In genomic region chr2:6074303-6074702, GRCh38 we compare ENCODE assay signal across 19 cellular contexts.
A peak's percentile ranks its signal among the peaks of the same experiment; 100 is the strongest.
DNase-seq lines count a peak whose midpoint lies in the region; ATAC-seq and TF ChIP-seq lines count a peak whose summit lies in the region.
"Had no signal": no experiment of that assay in that cellular context is flagged by ENCODE, and none has a peak within 500 bp of the region (broad histone marks: within the 10 kb centered on the region; RNA-seq: fewer than 3 reads in every experiment).

No MANE protein-coding gene starts in this region.

- no peak overlapping the region for H3K56ac ChIP-seq in IMR-90 (ENCODE audit: extremely low read depth, insufficient read depth, low read length)

- dilution Hi-C loops in IMR-90 (cut with HindIII; ENCODE audit: low sequenced_read_pairs, unreplicated experiment) = no loop called here

- H2BK120ac ChIP-seq in IMR-90 (ENCODE audit: low read depth, low read length) = 0 out of 2 replicates have a peak overlapping the region, but pooled peaks have one; percentile 44

- H3K79me1 ChIP-seq in IMR-90 (ENCODE audit: low read depth in 1 of 2, low read length in 2 of 2) = no peaks in the 10 kb centered on the region

- peaks cover 56% of the 10 kb centered on the region for H3K9me3 Mint-ChIP-seq in GM23338
- peaks cover 4% of the 10 kb centered on the region for H3K9me3 Mint-ChIP-seq in glutamatergic neuron (ENCODE audit: unreplicated experiment)
- H3K9me3 Mint-ChIP-seq: activated CD4-positive, alpha-beta T cell treated with anti-CD3 and anti-CD28 coated beads, Interleukin-2, amount 10 ng/mL, durations not matched to agents 24 days and 14 days; activated T-cell treated with anti-CD3 and anti-CD28 coated beads, Interleukin-2, amount 50 U/mL, for 72 hours; stimulated activated memory B cell treated with anti-CD40 and anti-IgM and Interleukin-4, amounts not matched to agents 10 μg/mL and 1 μg/mL and 100 μg/mL, for 72 hours had no signal

- 0 out of 2 replicates have a peak overlapping the region, but pooled peaks have one; percentile 4 for H3K4ac ChIP-seq in IMR-90 (ENCODE audit: low read depth, low read length)

- H3K9ac ChIP-seq in IMR-90 (ENCODE audit: low read depth, low read length) = no peak overlapping the region

- no TSS peak for BruUV-seq in IMR-90 (replicated peaks; lab: Mats Ljungman, UMichigan)
- no TSS peak for BruUV-seq in PC-9 (replicated peaks; lab: Mats Ljungman, UMichigan)

- peak overlapping the region; percentile 83 for H3K18ac ChIP-seq in IMR-90 (ENCODE audit: low read depth, low read length)

- H3K36me3 ChIP-seq in GM23338 (ENCODE audit: insufficient read depth) (no peaks in the 10 kb centered on the region), IMR-90 (ENCODE audit: control insufficient read depth, insufficient read depth, low read length) (no peaks in the 10 kb centered on the region), osteoblast (ENCODE audit: insufficient read depth, low read length) (no peaks in the 10 kb centered on the region), PC-9 (ENCODE audit: low read depth) (no peaks in the 10 kb centered on the region)
- H3K36me3 ChIP-seq: esophagus muscularis mucosa, gastrocnemius medialis, pancreas had no signal

- WGBS in IMR-90 (ENCODE audit: extremely low coverage in 2 of 2, insufficient read length in 1 of 2), 2 experiments = no CpG with 5 or more reads among the region's 9 CpGs

- H3K36me3 Mint-ChIP-seq in GM23338 (ENCODE audit: low read depth) (no peaks in the 10 kb centered on the region), glutamatergic neuron (ENCODE audit: unreplicated experiment) (no peaks in the 10 kb centered on the region)
- H3K36me3 Mint-ChIP-seq: CD4-positive, CD25-positive, alpha-beta regulatory T cell; stimulated activated memory B cell treated with anti-CD40 and anti-IgM and Interleukin-4, amounts not matched to agents 10 μg/mL and 1 μg/mL and 100 μg/mL, for 72 hours had no signal

- H2BK15ac ChIP-seq in IMR-90 (ENCODE audit: low read depth, low read length) = no peak overlapping the region

- H2AK9ac ChIP-seq in IMR-90 (replicated peaks; ENCODE audit: low read depth, low read length, poor library complexity) = no peak overlapping the region

- 0 out of 2 replicates have a peak overlapping the region, but pooled peaks have one; percentile 48 for H3K4me2 ChIP-seq in GM23338
- peak overlapping the region; percentile 49 for H3K4me2 ChIP-seq in IMR-90 (ENCODE audit: low read depth, low read length)
- no peak overlapping the region for H3K4me2 ChIP-seq in osteoblast (ENCODE audit: insufficient read depth, low read length)
- no peak overlapping the region for H3K4me2 ChIP-seq in PC-9

- no peak overlapping the region for H2BK5ac ChIP-seq in IMR-90 (ENCODE audit: low read depth, low read length, poor library complexity, severe bottlenecking)

- no peaks in the 10 kb centered on the region for H3K9me1 ChIP-seq in IMR-90 (ENCODE audit: insufficient read depth, low read length)

- H3K4me1 Mint-ChIP-seq in GM23338 (peaks cover 32% of the 10 kb centered on the region), glutamatergic neuron (ENCODE audit: low read depth, unreplicated experiment) (peaks cover 52% of the 10 kb centered on the region)
- H3K4me1 Mint-ChIP-seq: activated CD4-positive, alpha-beta T cell treated with anti-CD3 and anti-CD28 coated beads, Interleukin-2, amount 10 ng/mL, durations not matched to agents 24 days and 14 days; CD4-positive, CD25-positive, alpha-beta regulatory T cell; stimulated activated memory B cell treated with anti-CD40 and anti-IgM and Interleukin-4, amounts not matched to agents 10 μg/mL and 1 μg/mL and 100 μg/mL, for 72 hours had no signal

- H3K27ac Mint-ChIP-seq in GM23338 (0 out of 2 replicates have a peak overlapping the region, but pooled peaks have one; percentile 31), glutamatergic neuron (ENCODE audit: unreplicated experiment) (peak overlapping the region; percentile 78)
- H3K27ac Mint-ChIP-seq: activated CD4-positive, alpha-beta T cell treated with anti-CD3 and anti-CD28 coated beads, Interleukin-2, amount 10 ng/mL, durations not matched to agents 24 days and 14 days; activated T-cell treated with anti-CD3 and anti-CD28 coated beads, Interleukin-2, amount 50 U/mL, for 72 hours; CD4-positive, CD25-positive, alpha-beta regulatory T cell; stimulated activated memory B cell treated with anti-CD40 and anti-IgM and Interleukin-4, amounts not matched to agents 10 μg/mL and 1 μg/mL and 100 μg/mL, for 72 hours had no signal

- peak overlapping the region; percentile 13 to 15; a peak in 1 of 4 replicates for H4K8ac ChIP-seq in IMR-90 (ENCODE audit: low read depth in 2 of 2, low read length in 2 of 2)

- no peaks in the 10 kb centered on the region for H3K9me3 ChIP-seq in IMR-90 (ENCODE audit: control insufficient read depth, insufficient read depth, low read length)
- H3K9me3 ChIP-seq in osteoblast (ENCODE audit: low read depth, low read length) = no peaks in the 10 kb centered on the region
- no peaks in the 10 kb centered on the region for H3K9me3 ChIP-seq in PC-9 (ENCODE audit: insufficient read depth, low read depth)
- H3K9me3 ChIP-seq: esophagus muscularis mucosa, gastrocnemius medialis, pancreas had no signal

- TF ChIP-seq CTCF in GM23338 (conservative IDR thresholded peaks at IDR 0.05; ENCODE audit: low read depth in 2 of 2) = no peak
- no peak for TF ChIP-seq CTCF in IMR-90 (conservative IDR thresholded peaks at IDR 0.05; ENCODE audit: low read depth, low read length)
- no peak for TF ChIP-seq CTCF in glutamatergic neuron (IDR thresholded peaks at IDR 0.05; ENCODE audit: partially characterized antibody, unreplicated experiment)
- no peak for TF ChIP-seq CTCF in osteoblast (IDR thresholded peaks at IDR 0.05; ENCODE audit: extremely low read depth, low read depth, low read length)
- TF ChIP-seq CTCF in PC-9 (conservative IDR thresholded peaks at IDR 0.05) = no peak

- H3K14ac ChIP-seq in IMR-90 (replicated peaks; ENCODE audit: low read depth, low read length) = no peak overlapping the region

- no peak overlapping the region for H3K4me3 Mint-ChIP-seq in GM23338
- H3K4me3 Mint-ChIP-seq in glutamatergic neuron (ENCODE audit: unreplicated experiment) = no peak overlapping the region
- H3K4me3 Mint-ChIP-seq: activated CD4-positive, alpha-beta T cell treated with anti-CD3 and anti-CD28 coated beads, Interleukin-2, amount 10 ng/mL, durations not matched to agents 24 days and 14 days; activated T-cell treated with anti-CD3 and anti-CD28 coated beads, Interleukin-2, amount 50 U/mL, for 72 hours; CD4-positive, CD25-positive, alpha-beta regulatory T cell; stimulated activated memory B cell treated with anti-CD40 and anti-IgM and Interleukin-4, amounts not matched to agents 10 μg/mL and 1 μg/mL and 100 μg/mL, for 72 hours had no signal

- H3K9me2 ChIP-seq in GM23338 (ENCODE audit: insufficient read depth) = no peaks in the 10 kb centered on the region
- H3K9me2 ChIP-seq in PC-9 (ENCODE audit: insufficient read depth) = no peaks in the 10 kb centered on the region

- H3F3A ChIP-seq in GM23338 (replicated peaks; ENCODE audit: low read depth) = no peaks in the 10 kb centered on the region
- no peaks in the 10 kb centered on the region for H3F3A ChIP-seq in PC-9 (ENCODE audit: insufficient read depth, low read depth)

- POLR2A ChIA-PET in IMR-90 (lab: Charles Lee; ENCODE audit: unreplicated experiment) = no interaction called here
- POLR2A ChIA-PET in PC-9 (lab: Charles Lee; ENCODE audit: unreplicated experiment) = no interaction called here

- no peak overlapping the region for H2BK20ac ChIP-seq in IMR-90 (ENCODE audit: low read depth, low read length)

- peak overlapping the region; percentile 96 for H4K5ac ChIP-seq in IMR-90 (ENCODE audit: low read depth, low read length)

- H2AFZ ChIP-seq in GM23338 = peak overlapping the region; percentile 95; the same call in 1 of the 2 replicates
- H2AFZ ChIP-seq in IMR-90 (replicated peaks; ENCODE audit: low read length, poor library complexity) = no peak overlapping the region
- H2AFZ ChIP-seq in osteoblast (ENCODE audit: low read length) = peak overlapping the region; percentile 59
- no peak overlapping the region for H2AFZ ChIP-seq in PC-9

- peaks cover 1% of the 10 kb centered on the region for H3K27me3 Mint-ChIP-seq in GM23338 (ENCODE audit: insufficient read depth, low read depth, poor library complexity)
- H3K27me3 Mint-ChIP-seq in glutamatergic neuron (ENCODE audit: unreplicated experiment) = no peaks in the 10 kb centered on the region
- H3K27me3 Mint-ChIP-seq: CD4-positive, CD25-positive, alpha-beta regulatory T cell; stimulated activated memory B cell treated with anti-CD40 and anti-IgM and Interleukin-4, amounts not matched to agents 10 μg/mL and 1 μg/mL and 100 μg/mL, for 72 hours had no signal

- TF ChIP-seq POLR2A in IMR-90 (IDR thresholded peaks at IDR 0.05; ENCODE audit: low read depth, low read length) = no peak

- no peak for TF ChIP-seq RAD21 in IMR-90 (IDR thresholded peaks at IDR 0.05; ENCODE audit: low read length)

- no peak overlapping the region for H3K27ac ChIP-seq in GM23338 (ENCODE audit: low read depth)
- H3K27ac ChIP-seq in IMR-90 (ENCODE audit: insufficient read depth, low read length) = no peak overlapping the region; the same call in 1 of the 2 replicates
- H3K27ac ChIP-seq in osteoblast (ENCODE audit: low read depth, low read length) = no peak overlapping the region
- no peak overlapping the region for H3K27ac ChIP-seq in PC-9
- H3K27ac ChIP-seq: esophagus muscularis mucosa, gastrocnemius medialis, pancreas had no signal

- no peak for DNase-seq in GM23338 (ENCODE audit: low spot score)
- DNase-seq in IMR-90 = peak; percentile 2
- DNase-seq in glutamatergic neuron = no peak
- DNase-seq in osteoblast (ENCODE audit: insufficient read length, low spot score, missing footprints) = no peak
- no peak for DNase-seq in activated naive CD4-positive, alpha-beta T cell treated with Interleukin-2 at 50 U/mL for 16 hours
- no peak for DNase-seq in A172 (ENCODE audit: low spot score)
- no peak for DNase-seq in PC-9
- DNase-seq: activated CD4-positive, alpha-beta T cell treated with anti-CD3 and anti-CD28 coated beads, Interleukin-2, amount 10 ng/mL, durations not matched to agents 24 days and 14 days; activated naive CD4-positive, alpha-beta T cell treated with anti-CD3 and anti-CD28 coated beads, Interleukin-2, amount 50 U/mL, for 16 hours; activated T-cell treated with anti-CD3 and anti-CD28 coated beads, Interleukin-2, amount 50 U/mL, for 72 hours; CD4-positive, CD25-positive, alpha-beta regulatory T cell; effector memory CD4-positive, alpha-beta T cell; gastrocnemius medialis; mammary epithelial cell; MM.1S; pancreas had no signal

- no peak overlapping the region for H3K4me3 ChIP-seq in GM23338
- H3K4me3 ChIP-seq in IMR-90 (ENCODE audit: insufficient read depth, low read depth, low read length) = no peak overlapping the region
- no peak overlapping the region for H3K4me3 ChIP-seq in osteoblast (ENCODE audit: insufficient read depth, low read length)
- H3K4me3 ChIP-seq in PC-9 = no peak overlapping the region
- H3K4me3 ChIP-seq: esophagus muscularis mucosa, gastrocnemius medialis, K562, pancreas had no signal

- H3K27me3 ChIP-seq in GM23338 (ENCODE audit: insufficient read depth) = no peaks in the 10 kb centered on the region
- H3K27me3 ChIP-seq in IMR-90 (ENCODE audit: control insufficient read depth, insufficient read depth, low read length) = no peaks in the 10 kb centered on the region
- no peaks in the 10 kb centered on the region for H3K27me3 ChIP-seq in osteoblast (ENCODE audit: insufficient read depth, low read length)
- peaks cover 34% of the 10 kb centered on the region; the same call in 1 of the 2 replicates for H3K27me3 ChIP-seq in PC-9 (ENCODE audit: insufficient read depth, low read depth)
- H3K27me3 ChIP-seq: esophagus muscularis mucosa, gastrocnemius medialis, pancreas had no signal

- in situ Hi-C loops in IMR-90 (cut with MboI; ENCODE audit: low sequenced_read_pairs) = no loop called here

- no peak overlapping the region for H3K23ac ChIP-seq in IMR-90 (ENCODE audit: low read depth, low read length)

- H4K20me1 ChIP-seq in GM23338 (replicated peaks; ENCODE audit: insufficient read depth) (no peaks in the 10 kb centered on the region), IMR-90 (ENCODE audit: insufficient read depth, low read length) (no peaks in the 10 kb centered on the region), osteoblast (ENCODE audit: insufficient read depth, low read length) (no peaks in the 10 kb centered on the region), PC-9 (ENCODE audit: insufficient read depth) (no peaks in the 10 kb centered on the region)

- H4K91ac ChIP-seq in IMR-90 (ENCODE audit: insufficient read depth, low read depth, low read length) = no peak overlapping the region

- CTCF ChIA-PET in IMR-90 (lab: Yijun Ruan, JAX) (no interaction called here), PC-9 (lab: Charles Lee) (no interaction called here)

- intact Hi-C loops in IMR-90 (cut with micrococcal nuclease) = no loop called here
- intact Hi-C loops in PC-9 (cut with micrococcal nuclease; ENCODE audit: unreplicated experiment) = no loop called here

- H3K79me2 ChIP-seq in GM23338 (replicated peaks; ENCODE audit: insufficient read depth) (no peaks in the 10 kb centered on the region), osteoblast (ENCODE audit: insufficient read depth, low read length) (no peaks in the 10 kb centered on the region), PC-9 (ENCODE audit: low read depth) (no peaks in the 10 kb centered on the region)

- no peak for ATAC-seq in GM23338
- no peak for ATAC-seq in IMR-90 (ENCODE audit: low read depth)
- ATAC-seq: gastrocnemius medialis; K562; pancreas; stimulated activated memory B cell treated with anti-CD40 and anti-IgM and Interleukin-4, amounts not matched to agents 10 μg/mL and 1 μg/mL and 100 μg/mL, for 72 hours had no signal

- H2AK5ac ChIP-seq in IMR-90 (ENCODE audit: low read depth, low read length) = no peak overlapping the region

- H3K4me1 ChIP-seq in GM23338 (ENCODE audit: insufficient read depth) (peaks cover 5% of the 10 kb centered on the region), IMR-90 (ENCODE audit: control insufficient read depth, insufficient read depth, low read length) (peaks cover 9% of the 10 kb centered on the region; the same call in 1 of the 2 replicates), osteoblast (ENCODE audit: insufficient read depth, low read length) (peaks cover 3% of the 10 kb centered on the region), PC-9 (replicated peaks; ENCODE audit: insufficient read depth) (no peaks in the 10 kb centered on the region)
- H3K4me1 ChIP-seq: esophagus muscularis mucosa, gastrocnemius medialis had no signal

Comparison
In these comparisons a context has a peak if more than half of its experiments do, and no peak if none do; other contexts are left out.
1. H2AFZ ChIP-seq: peak in GM23338 (single experiment) and osteoblast (single experiment); none in IMR-90 (single experiment) and PC-9 (single experiment).
2. H3K4me2 ChIP-seq: peak in GM23338 (single experiment) and IMR-90 (single experiment); none in osteoblast (single experiment) and PC-9 (single experiment).